Comparison of ENCODE assay signal across 1 cellular context in the genomic region with DNA sequence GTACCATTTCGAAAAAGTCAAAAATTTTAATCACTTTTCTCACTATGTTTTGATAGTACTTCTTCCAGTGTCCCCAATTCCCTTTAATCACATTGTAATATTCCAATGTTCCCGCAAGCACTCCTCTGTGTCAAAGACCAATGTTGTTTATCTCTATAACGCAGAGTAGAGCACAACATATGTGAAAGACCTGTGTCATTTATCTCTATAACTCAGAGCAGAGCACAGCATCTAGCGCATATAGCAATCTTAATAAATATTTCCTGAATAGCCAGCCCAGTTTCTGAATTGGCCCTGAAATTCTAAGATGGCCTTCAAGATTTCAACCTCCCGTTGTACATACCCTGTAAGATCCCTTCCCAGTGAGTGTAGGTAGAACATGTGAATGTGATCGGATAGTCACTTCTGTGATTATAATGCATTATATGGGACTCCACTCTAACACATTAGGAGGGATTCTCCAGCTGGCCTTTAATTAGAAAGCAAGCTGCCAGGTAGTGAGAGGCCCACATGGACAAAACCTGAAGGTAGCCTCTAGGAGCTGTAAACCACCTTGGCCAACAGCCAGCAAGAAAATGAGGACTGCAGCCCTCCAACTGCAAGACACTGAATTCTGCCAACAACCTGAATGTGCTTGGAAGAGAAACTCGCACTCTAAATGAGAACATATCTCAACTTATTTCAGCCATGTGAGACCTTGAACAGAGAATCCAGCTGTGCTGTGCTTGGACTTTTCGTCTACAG.
A peak's percentile ranks its signal among the peaks of the same experiment; 100 is the strongest.
TF ChIP-seq lines count a peak whose summit lies in the region.

No MANE protein-coding gene starts in this region.

TF ChIP-seq in K562, 482 proteins besides CTCF, POLR2A, EP300 and RAD21 (continued from another document):
- TF ChIP-seq, protein P1, sequence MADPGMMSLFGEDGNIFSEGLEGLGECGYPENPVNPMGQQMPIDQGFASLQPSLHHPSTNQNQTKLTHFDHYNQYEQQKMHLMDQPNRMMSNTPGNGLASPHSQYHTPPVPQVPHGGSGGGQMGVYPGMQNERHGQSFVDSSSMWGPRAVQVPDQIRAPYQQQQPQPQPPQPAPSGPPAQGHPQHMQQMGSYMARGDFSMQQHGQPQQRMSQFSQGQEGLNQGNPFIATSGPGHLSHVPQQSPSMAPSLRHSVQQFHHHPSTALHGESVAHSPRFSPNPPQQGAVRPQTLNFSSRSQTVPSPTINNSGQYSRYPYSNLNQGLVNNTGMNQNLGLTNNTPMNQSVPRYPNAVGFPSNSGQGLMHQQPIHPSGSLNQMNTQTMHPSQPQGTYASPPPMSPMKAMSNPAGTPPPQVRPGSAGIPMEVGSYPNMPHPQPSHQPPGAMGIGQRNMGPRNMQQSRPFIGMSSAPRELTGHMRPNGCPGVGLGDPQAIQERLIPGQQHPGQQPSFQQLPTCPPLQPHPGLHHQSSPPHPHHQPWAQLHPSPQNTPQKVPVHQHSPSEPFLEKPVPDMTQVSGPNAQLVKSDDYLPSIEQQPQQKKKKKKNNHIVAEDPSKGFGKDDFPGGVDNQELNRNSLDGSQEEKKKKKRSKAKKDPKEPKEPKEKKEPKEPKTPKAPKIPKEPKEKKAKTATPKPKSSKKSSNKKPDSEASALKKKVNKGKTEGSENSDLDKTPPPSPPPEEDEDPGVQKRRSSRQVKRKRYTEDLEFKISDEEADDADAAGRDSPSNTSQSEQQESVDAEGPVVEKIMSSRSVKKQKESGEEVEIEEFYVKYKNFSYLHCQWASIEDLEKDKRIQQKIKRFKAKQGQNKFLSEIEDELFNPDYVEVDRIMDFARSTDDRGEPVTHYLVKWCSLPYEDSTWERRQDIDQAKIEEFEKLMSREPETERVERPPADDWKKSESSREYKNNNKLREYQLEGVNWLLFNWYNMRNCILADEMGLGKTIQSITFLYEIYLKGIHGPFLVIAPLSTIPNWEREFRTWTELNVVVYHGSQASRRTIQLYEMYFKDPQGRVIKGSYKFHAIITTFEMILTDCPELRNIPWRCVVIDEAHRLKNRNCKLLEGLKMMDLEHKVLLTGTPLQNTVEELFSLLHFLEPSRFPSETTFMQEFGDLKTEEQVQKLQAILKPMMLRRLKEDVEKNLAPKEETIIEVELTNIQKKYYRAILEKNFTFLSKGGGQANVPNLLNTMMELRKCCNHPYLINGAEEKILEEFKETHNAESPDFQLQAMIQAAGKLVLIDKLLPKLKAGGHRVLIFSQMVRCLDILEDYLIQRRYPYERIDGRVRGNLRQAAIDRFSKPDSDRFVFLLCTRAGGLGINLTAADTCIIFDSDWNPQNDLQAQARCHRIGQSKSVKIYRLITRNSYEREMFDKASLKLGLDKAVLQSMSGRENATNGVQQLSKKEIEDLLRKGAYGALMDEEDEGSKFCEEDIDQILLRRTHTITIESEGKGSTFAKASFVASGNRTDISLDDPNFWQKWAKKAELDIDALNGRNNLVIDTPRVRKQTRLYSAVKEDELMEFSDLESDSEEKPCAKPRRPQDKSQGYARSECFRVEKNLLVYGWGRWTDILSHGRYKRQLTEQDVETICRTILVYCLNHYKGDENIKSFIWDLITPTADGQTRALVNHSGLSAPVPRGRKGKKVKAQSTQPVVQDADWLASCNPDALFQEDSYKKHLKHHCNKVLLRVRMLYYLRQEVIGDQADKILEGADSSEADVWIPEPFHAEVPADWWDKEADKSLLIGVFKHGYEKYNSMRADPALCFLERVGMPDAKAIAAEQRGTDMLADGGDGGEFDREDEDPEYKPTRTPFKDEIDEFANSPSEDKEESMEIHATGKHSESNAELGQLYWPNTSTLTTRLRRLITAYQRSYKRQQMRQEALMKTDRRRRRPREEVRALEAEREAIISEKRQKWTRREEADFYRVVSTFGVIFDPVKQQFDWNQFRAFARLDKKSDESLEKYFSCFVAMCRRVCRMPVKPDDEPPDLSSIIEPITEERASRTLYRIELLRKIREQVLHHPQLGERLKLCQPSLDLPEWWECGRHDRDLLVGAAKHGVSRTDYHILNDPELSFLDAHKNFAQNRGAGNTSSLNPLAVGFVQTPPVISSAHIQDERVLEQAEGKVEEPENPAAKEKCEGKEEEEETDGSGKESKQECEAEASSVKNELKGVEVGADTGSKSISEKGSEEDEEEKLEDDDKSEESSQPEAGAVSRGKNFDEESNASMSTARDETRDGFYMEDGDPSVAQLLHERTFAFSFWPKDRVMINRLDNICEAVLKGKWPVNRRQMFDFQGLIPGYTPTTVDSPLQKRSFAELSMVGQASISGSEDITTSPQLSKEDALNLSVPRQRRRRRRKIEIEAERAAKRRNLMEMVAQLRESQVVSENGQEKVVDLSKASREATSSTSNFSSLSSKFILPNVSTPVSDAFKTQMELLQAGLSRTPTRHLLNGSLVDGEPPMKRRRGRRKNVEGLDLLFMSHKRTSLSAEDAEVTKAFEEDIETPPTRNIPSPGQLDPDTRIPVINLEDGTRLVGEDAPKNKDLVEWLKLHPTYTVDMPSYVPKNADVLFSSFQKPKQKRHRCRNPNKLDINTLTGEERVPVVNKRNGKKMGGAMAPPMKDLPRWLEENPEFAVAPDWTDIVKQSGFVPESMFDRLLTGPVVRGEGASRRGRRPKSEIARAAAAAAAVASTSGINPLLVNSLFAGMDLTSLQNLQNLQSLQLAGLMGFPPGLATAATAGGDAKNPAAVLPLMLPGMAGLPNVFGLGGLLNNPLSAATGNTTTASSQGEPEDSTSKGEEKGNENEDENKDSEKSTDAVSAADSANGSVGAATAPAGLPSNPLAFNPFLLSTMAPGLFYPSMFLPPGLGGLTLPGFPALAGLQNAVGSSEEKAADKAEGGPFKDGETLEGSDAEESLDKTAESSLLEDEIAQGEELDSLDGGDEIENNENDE (IDR thresholded peaks at IDR 0.05; ENCODE audit: low read depth, low read length) = no peak
- TF ChIP-seq RNF2 (IDR thresholded peaks at IDR 0.05) (no peak), ARID1B (IDR thresholded peaks at IDR 0.05) (peak; percentile 84), DPF2 (IDR thresholded peaks at IDR 0.05) (peak; percentile 74; the same call in 1 of the 2 replicates), NFE2L1 (tag; IDR thresholded peaks at IDR 0.05; ENCODE audit: borderline replicate concordance, low read depth) (no peak), HNRNPL (IDR thresholded peaks at IDR 0.05; ENCODE audit: low read depth, low read length) (no peak)
TF ChIP-seq in K562: peak in this region for 24.
